Comparison of ENCODE assay signal across 28 cellular contexts in genomic region chr2:40543381-40543780, GRCh38.
"Had no signal": no experiment of that assay in that cellular context is flagged by ENCODE, and none has a peak within 500 bp of the region (broad histone marks: within the 10 kb centered on the region; RNA-seq: fewer than 3 reads in every experiment).

No MANE protein-coding gene starts in this region.

- H3K4me3 Mint-ChIP-seq: activated CD4-positive, alpha-beta T cell treated with anti-CD3 and anti-CD28 coated beads, Interleukin-2, amount 10 ng/mL, durations not matched to agents 24 days and 14 days; activated CD8-positive, alpha-beta T cell treated with anti-CD3 and anti-CD28 coated beads for 36 hours; activated naive CD4-positive, alpha-beta T cell treated with anti-CD3 and anti-CD28 coated beads, Interleukin-2, amount 50 U/mL, for 24 hours; activated naive CD8-positive, alpha-beta T cell treated with anti-CD3 and anti-CD28 coated beads, Interleukin-2, amount 10 ng/mL, durations not matched to agents 7 days and 5 days had no signal

- H3K36me3 Mint-ChIP-seq: activated naive CD4-positive, alpha-beta T cell treated with anti-CD3 and anti-CD28 coated beads, Interleukin-2, amount 50 U/mL, for 24 hours; activated naive CD8-positive, alpha-beta T cell treated with anti-CD3 and anti-CD28 coated beads, Interleukin-2, amount 10 ng/mL, durations not matched to agents 7 days and 5 days had no signal

- H3K4me3 ChIP-seq: ascending aorta, body of pancreas, breast epithelium, SJCRH30, SK-N-MC had no signal

- H3K27ac ChIP-seq: ascending aorta, body of pancreas, breast epithelium, SJCRH30, SK-N-MC had no signal

- H3K9me3 ChIP-seq: ascending aorta, body of pancreas, breast epithelium, SJCRH30 had no signal

- H3K4me1 ChIP-seq: ascending aorta, body of pancreas, breast epithelium, SJCRH30 had no signal

- H3K4me1 Mint-ChIP-seq: activated CD4-positive, alpha-beta T cell treated with anti-CD3 and anti-CD28 coated beads, Interleukin-2, amount 10 ng/mL, durations not matched to agents 24 days and 14 days; activated naive CD4-positive, alpha-beta T cell treated with anti-CD3 and anti-CD28 coated beads, Interleukin-2, amount 50 U/mL, for 24 hours; activated naive CD8-positive, alpha-beta T cell treated with anti-CD3 and anti-CD28 coated beads, Interleukin-2, amount 10 ng/mL, durations not matched to agents 7 days and 5 days had no signal

- H3K27me3 Mint-ChIP-seq: activated CD4-positive, alpha-beta T cell treated with anti-CD3 and anti-CD28 coated beads, Interleukin-2, amount 10 ng/mL, durations not matched to agents 24 days and 14 days; activated CD8-positive, alpha-beta T cell treated with anti-CD3 and anti-CD28 coated beads for 36 hours; activated naive CD4-positive, alpha-beta T cell treated with anti-CD3 and anti-CD28 coated beads, Interleukin-2, amount 50 U/mL, for 24 hours; activated naive CD8-positive, alpha-beta T cell treated with anti-CD3 and anti-CD28 coated beads, Interleukin-2, amount 10 ng/mL, durations not matched to agents 7 days and 5 days had no signal

- H3K9me3 Mint-ChIP-seq: activated CD4-positive, alpha-beta T cell treated with anti-CD3 and anti-CD28 coated beads, Interleukin-2, amount 10 ng/mL, durations not matched to agents 24 days and 14 days; activated CD8-positive, alpha-beta T cell treated with anti-CD3 and anti-CD28 coated beads for 36 hours; activated naive CD4-positive, alpha-beta T cell treated with anti-CD3 and anti-CD28 coated beads, Interleukin-2, amount 50 U/mL, for 24 hours; activated naive CD8-positive, alpha-beta T cell treated with anti-CD3 and anti-CD28 coated beads, Interleukin-2, amount 10 ng/mL, durations not matched to agents 7 days and 5 days; activated T-helper 2 cell treated with anti-CD3 and anti-CD28 coated beads, Interferon-gamma antibody, Interleukin-2, Interleukin-4, amounts not matched to agents 10 μg/mL and 5 μg/mL and 100 μg/mL, durations not matched to agents 14 hours and 24 hours and 36 hours had no signal

- H3K27me3 ChIP-seq: ascending aorta, body of pancreas, breast epithelium, SJCRH30 had no signal

- H3K27ac Mint-ChIP-seq: activated CD4-positive, alpha-beta T cell treated with anti-CD3 and anti-CD28 coated beads, Interleukin-2, amount 10 ng/mL, durations not matched to agents 24 days and 14 days; activated CD8-positive, alpha-beta T cell treated with anti-CD3 and anti-CD28 coated beads for 36 hours; activated naive CD4-positive, alpha-beta T cell treated with anti-CD3 and anti-CD28 coated beads, Interleukin-2, amount 50 U/mL, for 24 hours; activated naive CD8-positive, alpha-beta T cell treated with anti-CD3 and anti-CD28 coated beads, Interleukin-2, amount 10 ng/mL, durations not matched to agents 7 days and 5 days; activated T-helper 2 cell treated with anti-CD3 and anti-CD28 coated beads, Interferon-gamma antibody, Interleukin-2, Interleukin-4, amounts not matched to agents 10 μg/mL and 5 μg/mL and 100 μg/mL, durations not matched to agents 14 hours and 24 hours and 36 hours had no signal

- DNase-seq: activated CD4-positive, alpha-beta T cell treated with anti-CD3 and anti-CD28 coated beads, Interleukin-2, amount 10 ng/mL, durations not matched to agents 24 days and 14 days; activated CD4-positive, alpha-beta T cell treated with anti-CD3 and anti-CD28 coated beads, Interleukin-2, amount 50 U/mL, for 4 hours; activated CD8-positive, alpha-beta T cell treated with anti-CD3 and anti-CD28 coated beads for 36 hours; activated gamma-delta T cell; activated naive CD4-positive, alpha-beta T cell treated with Interleukin-2 at 50 U/mL for 16 hours; activated naive CD8-positive, alpha-beta T cell treated with anti-CD3 and anti-CD28 coated beads, Interleukin-2, amount 10 ng/mL, durations not matched to agents 7 days and 5 days; activated T-cell treated with anti-CD3 and anti-CD28 coated beads, Interleukin-2, amount 50 U/mL, for 1 hour; amygdala; body of pancreas; central memory CD4-positive, alpha-beta T cell; Kasumi-1; KG1; MM.1S; MV-4-11; NCI-H1092; NCI-H1436 treated with DMSO at 0.1 percent for 48 hours; NCI-H1694 treated with DMSO at 0.1 percent for 48 hours; NCI-H2029; NCI-H345; NCI-H524 treated with DMSO at 0.1 percent for 48 hours; SHP77; SJCRH30; T1000 had no signal

- H3K36me3 ChIP-seq: ascending aorta, breast epithelium, SJCRH30 had no signal
